Comparison of ENCODE assay signal across 8 cellular contexts in the genomic region with DNA sequence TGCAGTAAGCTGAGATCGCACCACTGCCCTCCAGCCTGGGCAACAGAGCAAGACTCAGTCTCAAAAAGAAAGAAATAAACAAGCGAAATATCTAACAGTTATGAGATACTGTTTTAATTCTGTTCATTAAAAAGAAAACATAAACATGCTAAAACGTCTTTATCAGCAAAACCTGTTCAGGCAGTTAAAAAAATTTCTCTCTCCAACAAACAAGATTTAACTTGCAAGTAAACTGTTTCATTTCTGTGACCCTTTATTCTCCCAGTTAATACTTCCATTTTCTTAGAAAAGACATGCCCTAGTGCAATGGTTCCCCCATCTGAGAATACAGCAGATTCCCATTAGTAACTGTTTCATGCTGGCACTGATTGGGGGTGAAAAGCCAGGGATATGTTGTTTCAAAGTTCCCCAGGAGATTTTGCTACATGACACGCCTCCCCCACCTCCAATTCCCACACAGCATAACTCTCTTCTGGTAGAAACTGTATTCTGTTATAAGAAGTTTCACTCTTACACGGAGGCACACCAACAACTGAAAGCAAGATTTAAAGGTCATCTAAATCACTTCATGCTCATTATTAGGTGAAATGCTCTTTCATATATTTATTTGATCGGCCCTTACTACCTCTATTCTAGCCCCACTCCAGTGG. TPM values are rescaled to one million over a fixed set of nuclear protein-coding genes. Genes with fewer than 3 reads are reported as not detected.
DNase-seq lines count a peak whose midpoint lies in the region; ATAC-seq and TF ChIP-seq lines count a peak whose summit lies in the region.

No MANE protein-coding gene starts in this region.

- H3K4me3 Mint-ChIP-seq in naive thymus-derived CD8-positive, alpha-beta T cell, result peak overlapping the region; percentile 2 to 66 (median 52)

- TF ChIP-seq CTCF in SU-DHL-6 (IDR thresholded peaks at IDR 0.05; ENCODE audit: insufficient read depth, low read length, poor library complexity, severe bottlenecking), result no peak
- no peak for TF ChIP-seq CTCF in A673 (conservative IDR thresholded peaks at IDR 0.05; ENCODE audit: low read depth, low read length)

- intact Hi-C loops in A673 (cut with micrococcal nuclease; ENCODE audit: unreplicated experiment), result no loop called here

- ATAC-seq in GM18511 (IDR thresholded peaks at IDR 0.05; ENCODE audit: unreplicated experiment), result peak; percentile 89
- ATAC-seq in HG02588 (IDR thresholded peaks at IDR 0.05; ENCODE audit: unreplicated experiment), result peak; percentile 86
- ATAC-seq in naive thymus-derived CD8-positive, alpha-beta T cell, result no peak

- POLR2A ChIA-PET in naive thymus-derived CD8-positive, alpha-beta T cell (lab: Charles Lee), result interaction anchor here (0.6 to 1.0 kb wide), 3 partner anchors 14 to 297 kb away, joined by 3 read pairs; no protein-coding TSS in a partner anchor
- POLR2A ChIA-PET in A673 (lab: Charles Lee; ENCODE audit: low non-redundant PET), result no interaction called here

- H3K36me3 ChIP-seq in SU-DHL-6 (ENCODE audit: low read length) (peaks cover 29% of the 10 kb centered on the region; the same call in 1 of the 2 replicates), A673 (ENCODE audit: insufficient read depth, low read length, poor library complexity, severe bottlenecking) (no peaks in the 10 kb centered on the region)

- peak overlapping the region; percentile 99 for H3K4me2 ChIP-seq in SU-DHL-6 (ENCODE audit: low read depth, low read length, poor library complexity, severe bottlenecking)

- H3K9me3 ChIP-seq in SU-DHL-6 (ENCODE audit: insufficient read depth, low read length), result no peaks in the 10 kb centered on the region
- no peaks in the 10 kb centered on the region for H3K9me3 ChIP-seq in A673 (ENCODE audit: low read depth, low read length, poor library complexity, severe bottlenecking)

- peak overlapping the region; percentile 32 for H3K9ac ChIP-seq in SU-DHL-6 (ENCODE audit: low read length)

- no peaks in the 10 kb centered on the region for H3K9me2 ChIP-seq in SU-DHL-6 (replicated peaks; ENCODE audit: insufficient read depth, low read length)

- H4K20me1 ChIP-seq in SU-DHL-6 (ENCODE audit: low read depth, low read length), result no peaks in the 10 kb centered on the region; the same call in 1 of the 2 replicates

- H3K4me1 ChIP-seq in A673 (ENCODE audit: insufficient read depth, low read length, poor library complexity, severe bottlenecking), result no peaks in the 10 kb centered on the region

- CTCF ChIA-PET in A673 (lab: Charles Lee), result no interaction called here

- peaks cover 0 to 29% (median 4%) of the 10 kb centered on the region in 3 donors for H3K36me3 Mint-ChIP-seq in naive thymus-derived CD8-positive, alpha-beta T cell

- H2AFZ ChIP-seq in SU-DHL-6 (ENCODE audit: low read depth, low read length, severe bottlenecking), result no peak overlapping the region

- DNase-seq in naive thymus-derived CD8-positive, alpha-beta T cell, result no peak
- DNase-seq in stimulated activated CD4-positive, alpha-beta T cell treated with anti-CD3 and anti-CD28 coated beads, Interleukin-4, amount 100 ng/mL, for 24 hours, result no peak
- no peak for DNase-seq in RKO (ENCODE audit: low spot score)
- DNase-seq in D341Med (ENCODE audit: low spot score), result no peak
- DNase-seq in A673 (ENCODE audit: low spot score), result no peak

- peaks cover 92% of the 10 kb centered on the region for H3F3A ChIP-seq in SU-DHL-6 (ENCODE audit: insufficient read depth)

- H3K27me3 Mint-ChIP-seq in naive thymus-derived CD8-positive, alpha-beta T cell, result no peaks in the 10 kb centered on the region

- peaks cover 38 to 96% (median 82%) of the 10 kb centered on the region in 4 donors for H3K4me1 Mint-ChIP-seq in naive thymus-derived CD8-positive, alpha-beta T cell

- no TSS peak for BruUV-seq in A673 (replicated peaks; lab: Mats Ljungman, UMichigan)

- H3K27me3 ChIP-seq in SU-DHL-6 (ENCODE audit: low read length), result no peaks in the 10 kb centered on the region
- no peaks in the 10 kb centered on the region for H3K27me3 ChIP-seq in A673 (replicated peaks; ENCODE audit: insufficient read depth, low read depth, low read length, poor library complexity)

- H3K4me3 ChIP-seq in SU-DHL-6 (ENCODE audit: insufficient read depth, low read length, poor library complexity, severe bottlenecking), result peak overlapping the region; percentile 17
- H3K4me3 ChIP-seq in A673 (ENCODE audit: low read depth, low read length, poor library complexity, severe bottlenecking), result no peak overlapping the region

- H3K27ac Mint-ChIP-seq in naive thymus-derived CD8-positive, alpha-beta T cell, result peak overlapping the region; percentile 79 to 93 (median 90)

- H3K27ac ChIP-seq in SU-DHL-6 (ENCODE audit: low read depth, low read length) (peak overlapping the region; percentile 98), A673 (ENCODE audit: low read depth, low read length, poor library complexity, severe bottlenecking) (no peak overlapping the region)

- H3K9me3 Mint-ChIP-seq in naive thymus-derived CD8-positive, alpha-beta T cell, result no peaks in the 10 kb centered on the region

- peaks cover 100% of the 10 kb centered on the region for H3K79me2 ChIP-seq in SU-DHL-6 (ENCODE audit: insufficient read depth, low read length)

RNA-seq across cellular contexts. Expression of gene ELF1, which starts 24.4 kb away (rescaled TPM):
- total RNA-seq in naive thymus-derived CD8-positive, alpha-beta T cell, result 100 to 1,000 TPM; 184 to 200 TPM
- polyA plus RNA-seq in naive thymus-derived CD8-positive, alpha-beta T cell, result 100 to 1,000 TPM; 127 to 155 (median 130) TPM
- 29.1 and 31.5 TPM in 2 replicates for total RNA-seq in A673 (2021)

Comparison
In these comparisons a context has a peak if more than half of its experiments do, and no peak if none do; other contexts are left out.
1. ATAC-seq: peak in GM18511 (single experiment) and HG02588 (single experiment); none in naive thymus-derived CD8-positive, alpha-beta T cell (0 of 2).